Comparison of ENCODE assay signal across 12 cellular contexts in genomic region chr14:101726954-101727302, GRCh38.
"Had no signal": no experiment of that assay in that cellular context is flagged by ENCODE, and none has a peak within 500 bp of the region (broad histone marks: within the 10 kb centered on the region; RNA-seq: fewer than 3 reads in every experiment).

No MANE protein-coding gene starts in this region.

- H3K9me3 Mint-ChIP-seq: activated naive CD8-positive, alpha-beta T cell treated with anti-CD3 and anti-CD28 coated beads, Interleukin-2, amount 10 ng/mL, durations not matched to agents 7 days and 5 days had no signal

- H3K27me3 Mint-ChIP-seq: activated naive CD8-positive, alpha-beta T cell treated with anti-CD3 and anti-CD28 coated beads, Interleukin-2, amount 10 ng/mL, durations not matched to agents 7 days and 5 days had no signal

- H3K36me3 Mint-ChIP-seq: activated naive CD8-positive, alpha-beta T cell treated with anti-CD3 and anti-CD28 coated beads, Interleukin-2, amount 10 ng/mL, durations not matched to agents 7 days and 5 days had no signal

- ATAC-seq: activated T-cell treated with anti-CD3 and anti-CD28 coated beads, Interleukin-2, amount 50 U/mL, for 4 hours; gastrocnemius medialis; heart right ventricle; left lung had no signal

- H3K4me3 Mint-ChIP-seq: activated naive CD8-positive, alpha-beta T cell treated with anti-CD3 and anti-CD28 coated beads, Interleukin-2, amount 10 ng/mL, durations not matched to agents 7 days and 5 days; activated T-cell treated with anti-CD3 and anti-CD28 coated beads, Interleukin-2, amount 50 U/mL, for 4 hours; neural crest cell had no signal

- DNase-seq: activated CD4-positive, CD25-positive, alpha-beta regulatory T cell treated with anti-CD3 and anti-CD28 coated beads, Interleukin-2, amount 50 U/mL, for 72 hours; activated gamma-delta T cell treated with Interleukin-2 at 50 U/mL for 16 hours; activated naive CD8-positive, alpha-beta T cell treated with anti-CD3 and anti-CD28 coated beads, Interleukin-2, amount 10 ng/mL, durations not matched to agents 7 days and 5 days; activated T-cell treated with anti-CD3 and anti-CD28 coated beads, Interleukin-2, amount 50 U/mL, for 4 hours; anterior cingulate cortex; gastrocnemius medialis; heart right ventricle; left lung had no signal

- FAIRE-seq: keratinocyte had no signal

- H3K27ac Mint-ChIP-seq: activated naive CD8-positive, alpha-beta T cell treated with anti-CD3 and anti-CD28 coated beads, Interleukin-2, amount 10 ng/mL, durations not matched to agents 7 days and 5 days had no signal

- H3K9me3 ChIP-seq: breast epithelium, gastrocnemius medialis, heart right ventricle, left lung, tibial nerve had no signal
